Comparison of ENCODE assay signal across 23 cellular contexts in the genomic region with DNA sequence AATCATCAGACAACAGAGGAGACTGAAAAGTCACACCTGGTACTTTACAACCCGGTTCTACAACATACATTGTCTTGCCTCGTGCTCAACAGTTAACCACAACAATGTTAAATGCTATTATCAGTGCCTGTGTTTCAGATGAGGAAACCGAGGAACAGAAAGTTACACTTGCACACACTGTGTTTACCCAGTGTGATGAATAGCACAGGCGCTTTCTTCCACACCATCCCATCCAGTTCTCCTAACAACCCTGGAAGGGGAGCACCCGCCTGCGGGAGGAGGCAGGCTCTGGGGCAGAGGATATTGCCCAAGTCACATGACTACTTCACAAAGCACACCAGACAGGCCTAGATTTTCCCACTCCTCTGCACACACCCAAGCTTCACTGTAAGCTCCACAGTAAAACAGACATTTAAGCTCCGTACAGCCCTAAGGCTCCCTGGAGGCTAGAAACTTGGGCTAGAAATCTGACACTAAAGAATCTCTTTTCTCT. TPM values are rescaled to one million over a fixed set of nuclear protein-coding genes. Genes with fewer than 3 reads are reported as not detected.
DNase-seq lines count a peak whose midpoint lies in the region; ATAC-seq, FAIRE-seq and TF ChIP-seq lines count a peak whose summit lies in the region.
"Had no signal": no experiment of that assay in that cellular context is flagged by ENCODE, and none has a peak within 500 bp of the region (broad histone marks: within the 10 kb centered on the region; RNA-seq: fewer than 3 reads in every experiment).

No MANE protein-coding gene starts in this region.

- H3K9me3 ChIP-seq in cardiac muscle cell (ENCODE audit: low read depth) (no peaks in the 10 kb centered on the region), K562 (replicated peaks; ENCODE audit: control insufficient read depth, insufficient read depth, low read depth, low read length) (no peaks in the 10 kb centered on the region), neural progenitor cell (ENCODE audit: low read depth) (no peaks in the 10 kb centered on the region), BE2C (no peaks in the 10 kb centered on the region)
- H3K9me3 ChIP-seq: A549, BLaER1 had no signal

- no peak for TF ChIP-seq CTCF in cardiac muscle cell (IDR thresholded peaks at IDR 0.05; ENCODE audit: low read depth, low read length)
- no peak for TF ChIP-seq CTCF in K562 (IDR thresholded peaks at IDR 0.05 in 2 of 3, conservative IDR thresholded peaks at IDR 0.05 in 1 of 3; ENCODE audit: insufficient read depth in 2 of 3, low read depth in 1 of 3, low read length in 3 of 3)
- TF ChIP-seq CTCF in neural progenitor cell (IDR thresholded peaks at IDR 0.05), result no peak
- TF ChIP-seq CTCF in BE2C (IDR thresholded peaks at IDR 0.05; ENCODE audit: low read depth, low read length), result no peak

- H2AFZ ChIP-seq in K562 (ENCODE audit: low read depth, low read length), result no peak overlapping the region
- no peak overlapping the region for H2AFZ ChIP-seq in neural progenitor cell (replicated peaks)

- peaks cover 10% of the 10 kb centered on the region for H3K27me3 Mint-ChIP-seq in neural progenitor cell (ENCODE audit: insufficient read depth, low read depth)

- no peak overlapping the region for H3K4me2 ChIP-seq in K562 (ENCODE audit: insufficient read depth, low read length)
- H3K4me2 ChIP-seq in neural progenitor cell, result peak overlapping the region; percentile 29
- H3K4me2 ChIP-seq: A549, BLaER1 had no signal

- peak overlapping the region; percentile 50 for H3K27ac Mint-ChIP-seq in neural progenitor cell
- H3K27ac Mint-ChIP-seq: CD8-positive, alpha-beta T cell had no signal

- ATAC-seq in left ventricle myocardium superior, result no peak
- no peak for ATAC-seq in K562
- no peak for ATAC-seq in HG03571 (IDR thresholded peaks at IDR 0.05; ENCODE audit: unreplicated experiment)
- ATAC-seq: A549; CD8-positive, alpha-beta T cell; HepG2 had no signal

- peaks cover 40% of the 10 kb centered on the region for H3F3A ChIP-seq in neural progenitor cell (ENCODE audit: low read depth)

- in situ Hi-C loops in K562 (cut with MboI), result no loop called here

- H3K9me1 ChIP-seq in K562 (ENCODE audit: control insufficient read depth, insufficient read depth, low read length), result no peaks in the 10 kb centered on the region

- FAIRE-seq in K562 (lab: Jason Lieb, UNC), result no peak
- FAIRE-seq: A549, GM12892, GM18507, HepG2 had no signal

- WGBS in K562 (ENCODE audit: insufficient coverage, low coverage, missing lambda C conversion rate), result 60% methylated on average over 7 of the region's 7 CpGs

- POLR2A ChIA-PET in K562 (lab: Yijun Ruan, JAX), result interaction anchor here (0.6 kb wide), 2 partner anchors 17 to 65 kb away, joined by 3 read pairs; partner anchors contain the start of gene TMBIM6

- H3K4me3 ChIP-seq in cardiac muscle cell, result no peak overlapping the region
- H3K4me3 ChIP-seq in K562, result no peak overlapping the region
- no peak overlapping the region for H3K4me3 ChIP-seq in neural progenitor cell
- no peak overlapping the region for H3K4me3 ChIP-seq in BE2C (ENCODE audit: low read depth, low read length)
- H3K4me3 ChIP-seq: A549, BLaER1 had no signal

- TF ChIP-seq EP300 in K562 (IDR thresholded peaks at IDR 0.05; ENCODE audit: low read length), result no peak

- no peaks in the 10 kb centered on the region for H3K9me3 Mint-ChIP-seq in neural progenitor cell
- H3K9me3 Mint-ChIP-seq: CD8-positive, alpha-beta T cell had no signal

- peaks cover 5% of the 10 kb centered on the region; the same call in 1 of the 2 replicates for H4K20me1 ChIP-seq in K562 (replicated peaks; ENCODE audit: control insufficient read depth, insufficient read depth, low read length)
- no peaks in the 10 kb centered on the region for H4K20me1 ChIP-seq in neural progenitor cell (ENCODE audit: low read depth)

- BruUV-seq in K562 (replicated peaks; lab: Mats Ljungman, UMichigan), result no TSS peak

- no peak for TF ChIP-seq POLR2A in K562 (conservative IDR thresholded peaks at IDR 0.05)

- H3K27me3 ChIP-seq in cardiac muscle cell (no peaks in the 10 kb centered on the region), K562 (ENCODE audit: control insufficient read depth in 2 of 2, insufficient read depth in 2 of 2, low read length in 2 of 2) (no peaks in the 10 kb centered on the region), neural progenitor cell (no peaks in the 10 kb centered on the region), BE2C (no peaks in the 10 kb centered on the region)
- H3K27me3 ChIP-seq: BLaER1 had no signal

- peaks cover 12% of the 10 kb centered on the region for H3K36me3 ChIP-seq in cardiac muscle cell
- peaks cover 22% of the 10 kb centered on the region; the same call in 2 of the 3 replicates for H3K36me3 ChIP-seq in K562 (ENCODE audit: control insufficient read depth, insufficient read depth, low read length)
- H3K36me3 ChIP-seq in neural progenitor cell, result no peaks in the 10 kb centered on the region
- H3K36me3 ChIP-seq in BE2C, result peaks cover 19% of the 10 kb centered on the region

- no peak for TF ChIP-seq RAD21 in K562 (CRISPR knock-in tag; conservative IDR thresholded peaks at IDR 0.05 in 1 of 2, IDR thresholded peaks at IDR 0.05 in 1 of 2)

- H3K27ac ChIP-seq in cardiac muscle cell, result peak overlapping the region; percentile 36
- H3K27ac ChIP-seq in K562 (ENCODE audit: extremely low read depth, low read depth, low read length), result no peak overlapping the region
- H3K27ac ChIP-seq in neural progenitor cell, result no peak overlapping the region
- H3K27ac ChIP-seq: A549, BLaER1 had no signal

- no peak overlapping the region for H3K4me3 Mint-ChIP-seq in neural progenitor cell
- H3K4me3 Mint-ChIP-seq: CD8-positive, alpha-beta T cell had no signal

- H3K79me2 ChIP-seq in K562 (ENCODE audit: control insufficient read depth, insufficient read depth, low read length) (no peaks in the 10 kb centered on the region), neural progenitor cell (ENCODE audit: low read depth) (peaks cover 21% of the 10 kb centered on the region)

- H3K36me3 Mint-ChIP-seq in neural progenitor cell, result peaks cover 15% of the 10 kb centered on the region

- H3K4me1 Mint-ChIP-seq in neural progenitor cell, result peaks cover 51% of the 10 kb centered on the region

- DNase-seq in cardiac muscle cell (ENCODE audit: low read depth in 1 of 2, low spot score in 1 of 2) (no peak), left ventricle myocardium superior (no peak), K562 (ENCODE audit: extremely low read depth in 1 of 4, low spot score in 3 of 4) (no peak), neural progenitor cell (ENCODE audit: low spot score) (no peak), BE2C (no peak)
- no peak for DNase-seq in activated CD4-positive, alpha-beta T cell treated with anti-CD3 and anti-CD28 coated beads, Interleukin-2, amount 50 U/mL, for 4 hours
- DNase-seq: Calu3; CD8-positive, alpha-beta T cell; EL; KG1; MV-4-11; NCI-H1694 treated with DMSO at 0.1 percent for 48 hours; NCI-H2227 treated with DMSO at 0.1 percent for 48 hours; NCI-H524; NCI-H82; OCI-M1; SIG-M5 had no signal

- H3K9ac ChIP-seq in K562 (ENCODE audit: insufficient read depth in 1 of 2, low read depth in 2 of 2, low read length in 2 of 2) (no peak overlapping the region), neural progenitor cell (no peak overlapping the region)
- H3K9ac ChIP-seq: BLaER1 had no signal

- CTCF ChIA-PET in K562 (lab: Yijun Ruan, JAX; ENCODE audit: low intra/inter-chr PET ratio), result no interaction called here

- intact Hi-C loops in left ventricle myocardium superior (cut with micrococcal nuclease) (no loop called here), K562 (cut with micrococcal nuclease) (no loop called here)

- H3K4me1 ChIP-seq in cardiac muscle cell (ENCODE audit: low read depth) (peaks cover 31% of the 10 kb centered on the region), K562 (replicated peaks in 1 of 2; ENCODE audit: control insufficient read depth in 2 of 2, insufficient read depth in 2 of 2, low read length in 2 of 2) (peaks cover 0 to 10% of the 10 kb centered on the region in 2 experiments; a peak in 2 of 5 replicates), neural progenitor cell (peaks cover 46% of the 10 kb centered on the region), BE2C (no peaks in the 10 kb centered on the region)
- H3K4me1 ChIP-seq: A549 had no signal

RNA-seq across cellular contexts. Expression of gene NCKAP5L, which starts 21.8 kb away (rescaled TPM):
- total RNA-seq in cardiac muscle cell, result 47.2 and 61.1 TPM in 2 replicates
- polyA plus RNA-seq in cardiac muscle cell, result 32.0 and 38.5 TPM in 2 replicates
- 32.3 TPM for total RNA-seq in left ventricle myocardium superior
- total RNA-seq in K562 (2011; cell fraction: chromatin; rRNA removed; ENCODE audit: low replicate concordance), result 15.1 and 38.6 TPM in 2 replicates
- 21.6 and 25.2 TPM in 2 replicates for total RNA-seq in K562 (2011; cell fraction: nucleolus; rRNA removed)
- 21.0 and 24.7 TPM in 2 replicates for total RNA-seq in K562 (2011; cell fraction: nucleoplasm; rRNA removed)
- total RNA-seq in K562 (2014; rRNA removed), result 7.3 and 9.4 TPM in 2 replicates
- 1.4 and 2.1 TPM in 2 replicates for total RNA-seq in K562 (2014; rRNA removed; fragmentation: Illumina TruSeq; extraction: Trizol)
- total RNA-seq in K562 (2015; rRNA removed; fragmentation: Illumina TruSeq; extraction: Trizol), result 4.7 and 4.9 TPM in 2 replicates
- total RNA-seq in K562 (2021), result 13.4 and 14.4 TPM in 2 replicates
- polyA plus RNA-seq in K562 (2011; rRNA removed), result 1.7 and 3.6 TPM in 2 replicates
- polyA plus RNA-seq in K562 (2011; cell fraction: cytosol; rRNA removed), result 2.0 and 3.8 TPM in 2 replicates
- polyA plus RNA-seq in K562 (2011; cell fraction: nucleus; rRNA removed), result 7.3 and 13.2 TPM in 2 replicates
- 6.2 and 8.4 TPM in 2 replicates for polyA plus RNA-seq in K562 (2012)
- 3.7 and 7.7 TPM in 2 replicates for polyA plus RNA-seq in K562 (2014; fragmentation: Illumina TruSeq; extraction: Trizol)
- under 1 TPM; 0.01 to 0.04 TPM for polyA plus RNA-seq in K562 (2014; fragmentation: Nextera tagmentation; extraction: Ambion mirVana)
- polyA plus RNA-seq in K562 (2014; rRNA removed), result 4.8 and 6.3 TPM in 2 replicates
- polyA minus RNA-seq in K562 (2011; rRNA and poly(A)+ RNA removed), result 5.1 and 5.7 TPM in 2 replicates
- polyA minus RNA-seq in K562 (2011; cell fraction: cytosol; rRNA and poly(A)+ RNA removed), result 5.6 and 7.4 TPM in 2 replicates
- 8.1 and 10.1 TPM in 2 replicates for polyA minus RNA-seq in K562 (2011; cell fraction: nucleus; rRNA and poly(A)+ RNA removed)
- 5.6 and 19.0 TPM in 2 replicates for total RNA-seq in neural progenitor cell (ENCODE audit: low replicate concordance)
- 65.3 TPM for polyA plus RNA-seq in BE2C (2012; ENCODE audit: insufficient read depth, insufficient read length, low read depth)

RNA-seq across cellular contexts. Expression of gene BCDIN3D, which starts 36.5 kb away (rescaled TPM):
- total RNA-seq in cardiac muscle cell, result 5.9 and 7.1 TPM in 2 replicates
- polyA plus RNA-seq in cardiac muscle cell, result 6.4 and 8.9 TPM in 2 replicates
- 2.7 TPM for total RNA-seq in left ventricle myocardium superior
- total RNA-seq in K562 (2011; cell fraction: chromatin; rRNA removed; ENCODE audit: low replicate concordance), result 6.1 and 8.1 TPM in 2 replicates
- total RNA-seq in K562 (2011; cell fraction: nucleolus; rRNA removed), result 10.5 and 11.7 TPM in 2 replicates
- total RNA-seq in K562 (2011; cell fraction: nucleoplasm; rRNA removed), result 9.2 and 11.8 TPM in 2 replicates
- total RNA-seq in K562 (2014; rRNA removed), result 3.7 and 4.3 TPM in 2 replicates
- 4.4 and 4.6 TPM in 2 replicates for total RNA-seq in K562 (2014; rRNA removed; fragmentation: Illumina TruSeq; extraction: Trizol)
- 4.9 TPM in 2 replicates for total RNA-seq in K562 (2015; rRNA removed; fragmentation: Illumina TruSeq; extraction: Trizol)
- total RNA-seq in K562 (2021), result 5.1 and 5.6 TPM in 2 replicates
- 3.7 and 5.6 TPM in 2 replicates for polyA plus RNA-seq in K562 (2011; rRNA removed)
- polyA plus RNA-seq in K562 (2011; cell fraction: cytosol; rRNA removed), result 3.5 and 4.3 TPM in 2 replicates
- polyA plus RNA-seq in K562 (2011; cell fraction: nucleus; rRNA removed), result 2.3 and 3.5 TPM in 2 replicates
- 4.0 and 5.4 TPM in 2 replicates for polyA plus RNA-seq in K562 (2012)
- polyA plus RNA-seq in K562 (2014; fragmentation: Illumina TruSeq; extraction: Trizol), result 5.1 and 5.9 TPM in 2 replicates
- 1 to 10 TPM; 6.3 to 6.9 TPM for polyA plus RNA-seq in K562 (2014; fragmentation: Nextera tagmentation; extraction: Ambion mirVana)
- 5.2 and 5.8 TPM in 2 replicates for polyA plus RNA-seq in K562 (2014; rRNA removed)
- 4.7 and 5.3 TPM in 2 replicates for polyA minus RNA-seq in K562 (2011; rRNA and poly(A)+ RNA removed)
- polyA minus RNA-seq in K562 (2011; cell fraction: cytosol; rRNA and poly(A)+ RNA removed), result 1.1 and 1.9 TPM in 2 replicates
- 2.7 and 4.7 TPM in 2 replicates for polyA minus RNA-seq in K562 (2011; cell fraction: nucleus; rRNA and poly(A)+ RNA removed)
- total RNA-seq in neural progenitor cell (ENCODE audit: low replicate concordance), result 3.8 and 5.3 TPM in 2 replicates
- polyA plus RNA-seq in BE2C (2012; ENCODE audit: insufficient read depth, insufficient read length, low read depth), result 10.0 TPM
